In genomic region chr3:149752788-149753136, GRCh38 we compare ENCODE assay signal across 8 cellular contexts. TPM values are rescaled to one million over a fixed set of nuclear protein-coding genes. Genes with fewer than 3 reads are reported as not detected.
DNase-seq lines count a peak whose midpoint lies in the region; ATAC-seq and TF ChIP-seq lines count a peak whose summit lies in the region.

No MANE protein-coding gene starts in this region.

- peak overlapping the region; percentile 80 for H3K27ac ChIP-seq in suprapubic skin

- peaks cover 15% of the 10 kb centered on the region for H3K4me1 ChIP-seq in suprapubic skin

- ATAC-seq in WTC11 (no peak), esophagus mucosa (no peak)

- no peak for DNase-seq in T-helper 2 cell treated with Interferon-gamma antibody and Interleukin-4, amounts not matched to agents 5 μg/mL and 100 μg/mL, for 36 hours (ENCODE audit: low spot score)
- DNase-seq in T-helper 2 cell (no peak), WTC11 (ENCODE audit: low spot score) (no peak), suprapubic skin (ENCODE audit: low spot score in 2 of 2) (no peak), superior temporal gyrus (ENCODE audit: extremely low spot score) (no peak)
- DNase-seq in stimulated activated CD4-positive, alpha-beta T cell treated with anti-CD3 and anti-CD28 coated beads, Interleukin-12 subunit alpha, Interleukin-12 subunit beta, amount 100 ng/mL, for 4 hours, result no peak

- no peaks in the 10 kb centered on the region for H3K9me3 Mint-ChIP-seq in T-helper 2 cell treated with Interferon-gamma antibody and Interleukin-4, amounts not matched to agents 5 μg/mL and 100 μg/mL, for 36 hours
- H3K9me3 Mint-ChIP-seq in WTC11, result no peaks in the 10 kb centered on the region

- H3K4me3 ChIP-seq in iPS-11a (ENCODE audit: low read depth, low read length) (peak overlapping the region; percentile 96), suprapubic skin (peak overlapping the region; percentile 83)

- no peaks in the 10 kb centered on the region for H3K9me3 ChIP-seq in suprapubic skin

- H3K4me3 Mint-ChIP-seq in T-helper 2 cell treated with Interferon-gamma antibody and Interleukin-4, amounts not matched to agents 5 μg/mL and 100 μg/mL, for 36 hours, result peak overlapping the region; percentile 95
- peak overlapping the region; percentile 97 for H3K4me3 Mint-ChIP-seq in WTC11

- POLR2A ChIA-PET in WTC11 (lab: Charles Lee), result interaction anchor here (1.8 kb wide), 1 partner anchor 95 kb away, joined by 8 read pairs; the partner anchor contains the start of gene WWTR1

- H3K4me1 Mint-ChIP-seq in T-helper 2 cell treated with Interferon-gamma antibody and Interleukin-4, amounts not matched to agents 5 μg/mL and 100 μg/mL, for 36 hours (ENCODE audit: low read depth), result peaks cover 20% of the 10 kb centered on the region
- 0 out of 2 replicates have a peak, but pooled peaks cover 4% of the 10 kb centered on the region for H3K4me1 Mint-ChIP-seq in WTC11

- no peak for TF ChIP-seq EP300 in suprapubic skin (IDR thresholded peaks at IDR 0.05)

- peak overlapping the region; percentile 87 for H3K27ac Mint-ChIP-seq in T-helper 2 cell treated with Interferon-gamma antibody and Interleukin-4, amounts not matched to agents 5 μg/mL and 100 μg/mL, for 36 hours
- H3K27ac Mint-ChIP-seq in WTC11, result no peak overlapping the region

- TF ChIP-seq CTCF in WTC11 (IDR thresholded peaks at IDR 0.05) (no peak), suprapubic skin (IDR thresholded peaks at IDR 0.05) (no peak)

- H3K36me3 ChIP-seq in suprapubic skin, result peaks cover 17% of the 10 kb centered on the region

- TF ChIP-seq POLR2A in suprapubic skin (IDR thresholded peaks at IDR 0.05), result no peak

- H3K27me3 Mint-ChIP-seq in T-helper 2 cell treated with Interferon-gamma antibody and Interleukin-4, amounts not matched to agents 5 μg/mL and 100 μg/mL, for 36 hours (ENCODE audit: low read depth), result peaks cover 12% of the 10 kb centered on the region
- peaks cover 3% of the 10 kb centered on the region; the same call in 1 of the 2 replicates for H3K27me3 Mint-ChIP-seq in WTC11 (ENCODE audit: low read depth)

- H3K27me3 ChIP-seq in suprapubic skin, result no peaks in the 10 kb centered on the region

- peaks cover 19% of the 10 kb centered on the region for H3K36me3 Mint-ChIP-seq in T-helper 2 cell treated with Interferon-gamma antibody and Interleukin-4, amounts not matched to agents 5 μg/mL and 100 μg/mL, for 36 hours (ENCODE audit: low read depth)
- peaks cover 25% of the 10 kb centered on the region for H3K36me3 Mint-ChIP-seq in WTC11

- CTCF ChIA-PET in WTC11 (lab: Charles Lee), result interaction anchor here (0.8 to 2.2 kb wide), 11 partner anchors 13 to 225 kb away, joined by 3 to 21 read pairs (median 5); no protein-coding TSS in a partner anchor

TF ChIP-seq in WTC11, 78 proteins besides CTCF, POLR2A, EP300 and RAD21 (continues in another document):
- TF ChIP-seq KAT7 (CRISPR knock-in tag; IDR thresholded peaks at IDR 0.05; ENCODE audit: borderline replicate concordance) (no peak), HMGXB4 (CRISPR knock-in tag; IDR thresholded peaks at IDR 0.05) (no peak), SMAD4 (CRISPR knock-in tag; IDR thresholded peaks at IDR 0.05) (no peak), NR3C1 (CRISPR knock-in tag; conservative IDR thresholded peaks at IDR 0.05; ENCODE audit: low read depth) (no peak), ZNF317 (CRISPR knock-in tag; IDR thresholded peaks at IDR 0.05; ENCODE audit: borderline replicate concordance, low read depth) (no peak), FOXJ3 (CRISPR knock-in tag; IDR thresholded peaks at IDR 0.05; ENCODE audit: borderline replicate concordance) (no peak), CREM (CRISPR knock-in tag; IDR thresholded peaks at IDR 0.05) (no peak), AFF4 (CRISPR knock-in tag; IDR thresholded peaks at IDR 0.05; ENCODE audit: borderline replicate concordance) (no peak), CREB1 (CRISPR knock-in tag; IDR thresholded peaks at IDR 0.05) (no peak), TEAD4 (CRISPR knock-in tag; IDR thresholded peaks at IDR 0.05) (no peak), ARID4B (CRISPR knock-in tag; IDR thresholded peaks at IDR 0.05; ENCODE audit: borderline replicate concordance) (no peak), GTF2I (CRISPR knock-in tag; conservative IDR thresholded peaks at IDR 0.05) (no peak), MAX (CRISPR knock-in tag; IDR thresholded peaks at IDR 0.05) (no peak)

RNA-seq across cellular contexts. Expression of gene COMMD2, which starts 0.5 kb away (rescaled TPM):
- total RNA-seq in WTC11 (2021), result 51.3 to 52.9 TPM (median 52.1 TPM) in 3 replicates
- 10 to 100 TPM; 21.0 to 29.5 (median 25.5) TPM for total RNA-seq in suprapubic skin
- 30.5 TPM for total RNA-seq in esophagus mucosa

RNA-seq across cellular contexts. Expression of gene ANKUB1, which starts 39.6 kb away (rescaled TPM):
- not detected in 3 replicates for total RNA-seq in WTC11 (2021)
- total RNA-seq in suprapubic skin, result not detected
- total RNA-seq in esophagus mucosa, result not detected
